In the genomic region with DNA sequence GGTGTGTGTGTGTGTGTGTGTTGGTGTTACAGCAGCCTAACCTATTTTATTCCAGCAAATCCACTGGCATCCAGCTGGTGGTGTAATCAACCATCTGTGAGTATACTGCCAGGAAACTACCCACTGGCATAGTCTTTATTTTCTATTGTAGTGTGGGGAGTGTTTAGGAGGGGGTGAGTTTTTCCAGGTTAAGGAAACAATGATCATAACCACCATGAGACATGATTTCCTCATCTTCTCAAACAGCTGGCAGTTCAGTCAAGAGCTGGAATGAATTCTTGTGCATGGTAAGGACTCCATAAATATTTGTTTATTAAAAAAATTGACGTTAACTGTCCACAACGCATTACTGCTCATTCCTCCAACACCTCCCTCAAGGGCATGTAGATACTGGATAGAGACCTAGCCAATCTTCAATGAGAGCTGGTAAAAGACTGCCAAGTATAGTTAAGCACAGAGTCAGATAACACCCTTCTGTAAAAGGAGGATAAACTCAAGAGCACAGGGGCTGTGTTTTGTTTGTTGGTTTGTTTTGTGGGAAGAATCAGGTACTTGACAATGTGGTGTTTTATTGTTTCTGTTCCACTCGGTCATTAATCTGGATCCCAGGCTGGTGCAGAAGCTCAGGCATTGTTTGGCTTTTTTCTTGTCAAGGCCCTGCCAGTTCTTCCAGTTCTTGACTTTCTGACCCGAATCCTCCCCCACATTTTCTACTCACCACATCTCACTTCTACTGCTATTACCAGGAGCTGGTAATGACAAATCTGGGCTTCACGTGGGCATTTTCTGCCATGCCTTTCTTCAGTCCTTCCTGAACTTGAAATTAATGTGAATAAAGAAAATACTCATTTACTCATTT, we compare ENCODE assay signal across 20 cellular contexts. TPM values are rescaled to one million over a fixed set of nuclear protein-coding genes. Genes with fewer than 3 reads are reported as not detected.
DNase-seq lines count a peak whose midpoint lies in the region; ATAC-seq, FAIRE-seq and TF ChIP-seq lines count a peak whose summit lies in the region.
"Had no signal": no experiment of that assay in that cellular context is flagged by ENCODE, and none has a peak within 500 bp of the region (broad histone marks: within the 10 kb centered on the region; RNA-seq: fewer than 3 reads in every experiment).

No MANE protein-coding gene starts in this region.

- dilution Hi-C loops in endothelial cell of umbilical vein (cut with MboI; ENCODE audit: extremely low pct_ligation_motif_present, low sequenced_read_pairs), result no loop called here

- no peak for TF ChIP-seq CTCF in endothelial cell of umbilical vein (IDR thresholded peaks at IDR 0.05; ENCODE audit: extremely low read depth in 1 of 2, insufficient read depth in 1 of 2, low read depth in 1 of 2, low read length in 2 of 2)
- TF ChIP-seq CTCF in activated CD8-positive, alpha-beta T cell treated with anti-CD3 and anti-CD28 coated beads for 36 hours (IDR thresholded peaks at IDR 0.05), result no peak

- no peak overlapping the region for H3K9ac ChIP-seq in endothelial cell of umbilical vein (replicated peaks; ENCODE audit: extremely low read depth, insufficient read depth, low read length)

- H3K4me3 ChIP-seq in endothelial cell of umbilical vein (replicated peaks in 1 of 3; ENCODE audit: insufficient read depth in 1 of 3, low read depth in 1 of 3, low read length in 3 of 3) (no peak overlapping the region), mesodermal cell (ENCODE audit: extremely low read depth, insufficient read depth, low read length, poor library complexity, severe bottlenecking) (no peak overlapping the region)
- H3K4me3 ChIP-seq: gastroesophageal sphincter, uterus had no signal

- no peak overlapping the region for H2AFZ ChIP-seq in endothelial cell of umbilical vein (ENCODE audit: low read depth, low read length)

- DNase-seq in H4 (ENCODE audit: low spot score) (peak; percentile 44), NCI-H2196 (lab: John Stamatoyannopoulos, UW; ENCODE audit: unreplicated experiment) (peak; percentile 23), endothelial cell of umbilical vein (ENCODE audit: low read depth, low spot score) (peak; percentile 70)
- no peak for DNase-seq in activated CD8-positive, alpha-beta T cell treated with anti-CD3 and anti-CD28 coated beads for 36 hours
- no peak for DNase-seq in T-helper 2 cell treated with Interferon-gamma antibody and Interleukin-4, amounts not matched to agents 5 μg/mL and 100 μg/mL, for 36 hours (ENCODE audit: low spot score)
- DNase-seq: activated CD8-positive, alpha-beta memory T cell treated with anti-CD3 and anti-CD28 coated beads for 24 hours; activated gamma-delta T cell treated with Interleukin-2 at 50 U/mL for 16 hours; NCI-H1417; NCI-H69; SHP77; stimulated activated naive CD4-positive, alpha-beta T cell; uterus had no signal

- H3K27me3 ChIP-seq in endothelial cell of umbilical vein (ENCODE audit: control insufficient read depth in 2 of 2, insufficient read depth in 2 of 2, low read length in 2 of 2), result peaks cover 0 to 9% of the 10 kb centered on the region in 2 experiments
- H3K27me3 ChIP-seq: gastroesophageal sphincter, uterus had no signal

- WGBS in mesodermal cell (ENCODE audit: insufficient coverage in 2 of 2), 2 experiments, result 83 to 100% methylated on average over 1 of the region's 5 CpGs

- no peak overlapping the region for H3K4me2 ChIP-seq in endothelial cell of umbilical vein (ENCODE audit: insufficient read depth, low read length)

- H3K79me2 ChIP-seq in endothelial cell of umbilical vein (ENCODE audit: control insufficient read depth, insufficient read depth, low read length), result no peaks in the 10 kb centered on the region

- no peak for ATAC-seq in HG03378 (IDR thresholded peaks at IDR 0.05; ENCODE audit: unreplicated experiment)
- ATAC-seq in activated CD8-positive, alpha-beta T cell treated with anti-CD3 and anti-CD28 coated beads for 36 hours, result no peak
- no peak for ATAC-seq in HG02759 (IDR thresholded peaks at IDR 0.05; ENCODE audit: unreplicated experiment)
- ATAC-seq: gastroesophageal sphincter had no signal

- no peaks in the 10 kb centered on the region for H3K36me3 Mint-ChIP-seq in activated CD8-positive, alpha-beta T cell treated with anti-CD3 and anti-CD28 coated beads for 36 hours (ENCODE audit: low read depth)
- no peaks in the 10 kb centered on the region for H3K36me3 Mint-ChIP-seq in T-helper 2 cell treated with Interferon-gamma antibody and Interleukin-4, amounts not matched to agents 5 μg/mL and 100 μg/mL, for 36 hours (ENCODE audit: low read depth)

- no peaks in the 10 kb centered on the region for H3K9me1 ChIP-seq in endothelial cell of umbilical vein (replicated peaks; ENCODE audit: control insufficient read depth, extremely low read depth, insufficient read depth, low read length)

- peak; percentile 38 for FAIRE-seq in endothelial cell of umbilical vein (lab: Jason Lieb, UNC)
- FAIRE-seq: astrocyte, TTC549 had no signal

- POLR2A ChIA-PET in endothelial cell of umbilical vein (lab: Charles Lee), result no interaction called here
- POLR2A ChIA-PET in activated CD8-positive, alpha-beta T cell treated with anti-CD3 and anti-CD28 coated beads for 36 hours (lab: Charles Lee), result no interaction called here

- peaks cover 9% of the 10 kb centered on the region for H3K4me1 Mint-ChIP-seq in activated CD8-positive, alpha-beta T cell treated with anti-CD3 and anti-CD28 coated beads for 36 hours (ENCODE audit: low read depth)
- H3K4me1 Mint-ChIP-seq in T-helper 2 cell treated with Interferon-gamma antibody and Interleukin-4, amounts not matched to agents 5 μg/mL and 100 μg/mL, for 36 hours (ENCODE audit: low read depth), result peaks cover 23% of the 10 kb centered on the region

- H3K27ac ChIP-seq in endothelial cell of umbilical vein (ENCODE audit: insufficient read depth, low read depth, low read length) (peak overlapping the region; percentile 36), mesodermal cell (ENCODE audit: low read depth, low read length, severe bottlenecking) (peak overlapping the region; percentile 33)
- H3K27ac ChIP-seq: gastroesophageal sphincter, uterus had no signal

- H3K9me3 Mint-ChIP-seq in activated CD8-positive, alpha-beta T cell treated with anti-CD3 and anti-CD28 coated beads for 36 hours, result no peaks in the 10 kb centered on the region
- peaks cover 10% of the 10 kb centered on the region for H3K9me3 Mint-ChIP-seq in T-helper 2 cell treated with Interferon-gamma antibody and Interleukin-4, amounts not matched to agents 5 μg/mL and 100 μg/mL, for 36 hours

- H3K36me3 ChIP-seq in endothelial cell of umbilical vein (ENCODE audit: control insufficient read depth in 2 of 2, extremely low read depth in 1 of 2, insufficient read depth in 2 of 2, low read length in 2 of 2) (no peaks in the 10 kb centered on the region), mesodermal cell (ENCODE audit: control insufficient read depth, insufficient read depth, low read length) (no peaks in the 10 kb centered on the region)
- H3K36me3 ChIP-seq: gastroesophageal sphincter, uterus had no signal

- H3K9me3 ChIP-seq in endothelial cell of umbilical vein (replicated peaks; ENCODE audit: control insufficient read depth, insufficient read depth, low read length), result no peaks in the 10 kb centered on the region
- H3K9me3 ChIP-seq in mesodermal cell (ENCODE audit: control insufficient read depth, low read length), result no peaks in the 10 kb centered on the region
- H3K9me3 ChIP-seq: gastroesophageal sphincter, uterus had no signal

- H3K27me3 Mint-ChIP-seq in activated CD8-positive, alpha-beta T cell treated with anti-CD3 and anti-CD28 coated beads for 36 hours, result peaks cover 3% of the 10 kb centered on the region
- no peaks in the 10 kb centered on the region for H3K27me3 Mint-ChIP-seq in T-helper 2 cell treated with Interferon-gamma antibody and Interleukin-4, amounts not matched to agents 5 μg/mL and 100 μg/mL, for 36 hours (ENCODE audit: low read depth)

- no peak for TF ChIP-seq POLR2A in endothelial cell of umbilical vein (IDR thresholded peaks at IDR 0.05; ENCODE audit: low read depth, low read length)

- intact Hi-C loops in endothelial cell of umbilical vein (cut with micrococcal nuclease), result loop anchor here (1.0 to 2.0 kb wide), 2 partner anchors 34 to 46 kb away; no protein-coding TSS in a partner anchor
- intact Hi-C loops in activated CD8-positive, alpha-beta T cell treated with anti-CD3 and anti-CD28 coated beads for 36 hours (cut with micrococcal nuclease), result no loop called here

- H3K27ac Mint-ChIP-seq in activated CD8-positive, alpha-beta T cell treated with anti-CD3 and anti-CD28 coated beads for 36 hours, result no peak overlapping the region
- H3K27ac Mint-ChIP-seq in T-helper 2 cell treated with Interferon-gamma antibody and Interleukin-4, amounts not matched to agents 5 μg/mL and 100 μg/mL, for 36 hours, result no peak overlapping the region
- H3K27ac Mint-ChIP-seq: nephron had no signal

- no peak overlapping the region for H3K4me3 Mint-ChIP-seq in activated CD8-positive, alpha-beta T cell treated with anti-CD3 and anti-CD28 coated beads for 36 hours
- H3K4me3 Mint-ChIP-seq in T-helper 2 cell treated with Interferon-gamma antibody and Interleukin-4, amounts not matched to agents 5 μg/mL and 100 μg/mL, for 36 hours, result no peak overlapping the region
- H3K4me3 Mint-ChIP-seq: nephron had no signal

- no TSS peak for BruUV-seq in endothelial cell of umbilical vein (replicated peaks; lab: Mats Ljungman, UMichigan)

- CTCF ChIA-PET in endothelial cell of umbilical vein (lab: Charles Lee), result interaction anchor here (0.6 to 2.5 kb wide), 6 partner anchors 12 to 612 kb away, joined by 3 to 17 read pairs (median 4); a partner anchor contains a TSS
- CTCF ChIA-PET in activated CD8-positive, alpha-beta T cell treated with anti-CD3 and anti-CD28 coated beads for 36 hours (lab: Charles Lee), result no interaction called here

- no peaks in the 10 kb centered on the region for H4K20me1 ChIP-seq in endothelial cell of umbilical vein (replicated peaks; ENCODE audit: control insufficient read depth, extremely low read depth, insufficient read depth, low read length)

- H3K4me1 ChIP-seq in endothelial cell of umbilical vein (ENCODE audit: control insufficient read depth, extremely low read depth, insufficient read depth, low read length) (peaks cover 34% of the 10 kb centered on the region), mesodermal cell (ENCODE audit: control insufficient read depth, insufficient read depth, low read length, poor library complexity, severe bottlenecking) (peaks cover 32% of the 10 kb centered on the region)
- H3K4me1 ChIP-seq: uterus had no signal

RNA-seq across cellular contexts. Expression of a gene that starts 31.6 kb away (rescaled TPM):
- total RNA-seq in H4 (2014; rRNA removed; shearing (Covaris generic)), result 1.4 and 2.5 TPM in 2 replicates
- 2.1 and 3.9 TPM in 2 replicates for total RNA-seq in endothelial cell of umbilical vein
- 1.2 and 2.0 TPM in 2 replicates for polyA plus RNA-seq in endothelial cell of umbilical vein
- 0.72 and 0.85 TPM in 2 replicates for polyA plus RNA-seq in endothelial cell of umbilical vein (2011; cell fraction: cytosol; rRNA removed)
- polyA plus RNA-seq in endothelial cell of umbilical vein (2011; cell fraction: nucleus; rRNA removed), result 4.2 and 9.2 TPM in 2 replicates
- polyA plus RNA-seq in endothelial cell of umbilical vein (2012), result 1.4 and 1.5 TPM in 2 replicates
- polyA minus RNA-seq in endothelial cell of umbilical vein, result 1.1 and 5.6 TPM in 2 replicates
- polyA minus RNA-seq in endothelial cell of umbilical vein (2011; cell fraction: cytosol; rRNA and poly(A)+ RNA removed), result not detected
- polyA minus RNA-seq in endothelial cell of umbilical vein (2011; cell fraction: nucleus; rRNA and poly(A)+ RNA removed), result 11.0 and 15.7 TPM in 2 replicates
- polyA plus RNA-seq in mesodermal cell (2013, experiment 1 of 2), result 20.7 TPM
- 20.3 TPM for polyA plus RNA-seq in mesodermal cell (2013, experiment 2 of 2)
- 1 to 10 TPM; 3.2 to 3.4 TPM for total RNA-seq in activated CD8-positive, alpha-beta T cell treated with anti-CD3 and anti-CD28 coated beads for 36 hours
- total RNA-seq: G401 had no signal

Comparison
In these comparisons a context has a peak if more than half of its experiments do, and no peak if none do; other contexts are left out.
1. DNase-seq: peak in H4 (single experiment), NCI-H2196 (single experiment) and endothelial cell of umbilical vein (single experiment); none in activated CD8-positive, alpha-beta T cell treated with anti-CD3 and anti-CD28 coated beads for 36 hours (single experiment) and T-helper 2 cell treated with Interferon-gamma antibody and Interleukin-4, amounts not matched to agents 5 μg/mL and 100 μg/mL, for 36 hours (single experiment).